8 cellular contexts compared by ENCODE assay signal in genomic region chr11:13333456-13333957, GRCh38. TPM values are rescaled to one million over a fixed set of nuclear protein-coding genes. Genes with fewer than 3 reads are reported as not detected.
A peak's percentile ranks its signal among the peaks of the same experiment; 100 is the strongest.
DNase-seq lines count a peak whose midpoint lies in the region; ATAC-seq and TF ChIP-seq lines count a peak whose summit lies in the region.

No MANE protein-coding gene starts in this region.

- intact Hi-C loops in activated T-helper 1 cell treated with anti-CD3 and anti-CD28 coated beads, Interleukin-12 subunit alpha, Interleukin-12 subunit beta, Interleukin-2, Interleukin-4 antibody, amounts not matched to agents 30 ng/mL and 10 ng/mL and 1 ng/mL, durations not matched to agents 14 hours and 24 hours and 36 hours (cut with micrococcal nuclease), result no loop called here

- no peaks in the 10 kb centered on the region for H4K20me1 ChIP-seq in neural progenitor cell (ENCODE audit: low read depth)

- no peak overlapping the region for H3K4me2 ChIP-seq in neural progenitor cell

- H3K36me3 ChIP-seq in effector memory CD4-positive, alpha-beta T cell (ENCODE audit: control insufficient read depth, insufficient read depth, low read length), result peaks cover 3% of the 10 kb centered on the region
- H3K36me3 ChIP-seq in neural progenitor cell (no peaks in the 10 kb centered on the region), endodermal cell (ENCODE audit: control insufficient read depth, insufficient read depth, low read length) (no peaks in the 10 kb centered on the region)

- H3K27ac ChIP-seq in effector memory CD4-positive, alpha-beta T cell (ENCODE audit: insufficient read depth, low read length, poor library complexity, severe bottlenecking), result no peak overlapping the region
- no peak overlapping the region for H3K27ac ChIP-seq in neural progenitor cell
- H3K27ac ChIP-seq in endodermal cell (ENCODE audit: low read depth, low read length), result no peak overlapping the region

- H3K79me2 ChIP-seq in neural progenitor cell (ENCODE audit: low read depth), result no peaks in the 10 kb centered on the region

- 92 to 96% methylated on average over 5 to 7 of the region's 7 CpGs for WGBS in endodermal cell (ENCODE audit: insufficient coverage in 1 of 2, insufficient read length in 1 of 2), 2 experiments

- H3K27ac Mint-ChIP-seq in activated T-helper 1 cell treated with anti-CD3 and anti-CD28 coated beads, Interleukin-12 subunit alpha, Interleukin-12 subunit beta, Interleukin-2, Interleukin-4 antibody, amounts not matched to agents 30 ng/mL and 10 ng/mL and 1 ng/mL, durations not matched to agents 14 hours and 24 hours and 36 hours, result peak overlapping the region; percentile 47
- H3K27ac Mint-ChIP-seq in nephron progenitor cell (peak overlapping the region; percentile 88), neural progenitor cell (no peak overlapping the region), endodermal cell (no peak overlapping the region)

- DNase-seq in activated T-helper 1 cell treated with anti-CD3 and anti-CD28 coated beads, Interleukin-12 subunit alpha, Interleukin-12 subunit beta, Interleukin-2, Interleukin-4 antibody, amounts not matched to agents 30 ng/mL and 10 ng/mL and 1 ng/mL, durations not matched to agents 14 hours and 24 hours and 36 hours (ENCODE audit: low spot score), result no peak
- DNase-seq in nephron progenitor cell, result no peak
- no peak for DNase-seq in effector memory CD4-positive, alpha-beta T cell
- no peak for DNase-seq in neural progenitor cell (ENCODE audit: low spot score)
- no peak for DNase-seq in endodermal cell

- no peak for TF ChIP-seq CTCF in nephron progenitor cell (IDR thresholded peaks at IDR 0.05)
- TF ChIP-seq CTCF in neural progenitor cell (IDR thresholded peaks at IDR 0.05), result no peak
- no peak for TF ChIP-seq CTCF in endodermal cell (conservative IDR thresholded peaks at IDR 0.05)

- no peak overlapping the region for H3K9ac ChIP-seq in neural progenitor cell
- no peak overlapping the region for H3K9ac ChIP-seq in endodermal cell (ENCODE audit: extremely low read depth, low read length, poor library complexity, severe bottlenecking)

- H3K4me3 Mint-ChIP-seq in activated T-helper 1 cell treated with anti-CD3 and anti-CD28 coated beads, Interleukin-12 subunit alpha, Interleukin-12 subunit beta, Interleukin-2, Interleukin-4 antibody, amounts not matched to agents 30 ng/mL and 10 ng/mL and 1 ng/mL, durations not matched to agents 14 hours and 24 hours and 36 hours, result no peak overlapping the region
- H3K4me3 Mint-ChIP-seq in nephron progenitor cell, result no peak overlapping the region
- H3K4me3 Mint-ChIP-seq in neural progenitor cell, result no peak overlapping the region
- H3K4me3 Mint-ChIP-seq in endodermal cell, result no peak overlapping the region

- no peaks in the 10 kb centered on the region for H3K9me3 Mint-ChIP-seq in activated T-helper 1 cell treated with anti-CD3 and anti-CD28 coated beads, Interleukin-12 subunit alpha, Interleukin-12 subunit beta, Interleukin-2, Interleukin-4 antibody, amounts not matched to agents 30 ng/mL and 10 ng/mL and 1 ng/mL, durations not matched to agents 14 hours and 24 hours and 36 hours
- H3K9me3 Mint-ChIP-seq in nephron progenitor cell, result no peaks in the 10 kb centered on the region
- no peaks in the 10 kb centered on the region for H3K9me3 Mint-ChIP-seq in neural progenitor cell
- H3K9me3 Mint-ChIP-seq in endodermal cell, result no peaks in the 10 kb centered on the region

- H3K9me3 ChIP-seq in effector memory CD4-positive, alpha-beta T cell (ENCODE audit: control insufficient read depth, low read length), result no peaks in the 10 kb centered on the region
- no peaks in the 10 kb centered on the region for H3K9me3 ChIP-seq in neural progenitor cell (ENCODE audit: low read depth)
- no peaks in the 10 kb centered on the region for H3K9me3 ChIP-seq in endodermal cell (ENCODE audit: control insufficient read depth, low read length)

- H3K27me3 Mint-ChIP-seq in activated T-helper 1 cell treated with anti-CD3 and anti-CD28 coated beads, Interleukin-12 subunit alpha, Interleukin-12 subunit beta, Interleukin-2, Interleukin-4 antibody, amounts not matched to agents 30 ng/mL and 10 ng/mL and 1 ng/mL, durations not matched to agents 14 hours and 24 hours and 36 hours (ENCODE audit: insufficient read depth), result no peaks in the 10 kb centered on the region
- peaks cover 5% of the 10 kb centered on the region for H3K27me3 Mint-ChIP-seq in nephron progenitor cell (ENCODE audit: low read depth, poor library complexity)
- H3K27me3 Mint-ChIP-seq in neural progenitor cell (ENCODE audit: insufficient read depth, low read depth), result peaks cover 3% of the 10 kb centered on the region
- no peaks in the 10 kb centered on the region for H3K27me3 Mint-ChIP-seq in endodermal cell (ENCODE audit: insufficient read depth)

- peaks cover 10% of the 10 kb centered on the region for H3K36me3 Mint-ChIP-seq in activated T-helper 1 cell treated with anti-CD3 and anti-CD28 coated beads, Interleukin-12 subunit alpha, Interleukin-12 subunit beta, Interleukin-2, Interleukin-4 antibody, amounts not matched to agents 30 ng/mL and 10 ng/mL and 1 ng/mL, durations not matched to agents 14 hours and 24 hours and 36 hours (ENCODE audit: low read depth)
- H3K36me3 Mint-ChIP-seq in nephron progenitor cell (ENCODE audit: low read depth) (no peaks in the 10 kb centered on the region), neural progenitor cell (no peaks in the 10 kb centered on the region), endodermal cell (ENCODE audit: low read depth) (no peaks in the 10 kb centered on the region)

- no peaks in the 10 kb centered on the region for H3F3A ChIP-seq in neural progenitor cell (ENCODE audit: low read depth)

- H3K27me3 ChIP-seq in effector memory CD4-positive, alpha-beta T cell (replicated peaks; ENCODE audit: control insufficient read depth, insufficient read depth, low read length, poor library complexity, severe bottlenecking), result no peaks in the 10 kb centered on the region
- H3K27me3 ChIP-seq in neural progenitor cell, result no peaks in the 10 kb centered on the region
- H3K27me3 ChIP-seq in endodermal cell (ENCODE audit: control insufficient read depth, insufficient read depth, low read length, poor library complexity, severe bottlenecking), result no peaks in the 10 kb centered on the region

- H3K4me3 ChIP-seq in effector memory CD4-positive, alpha-beta T cell (ENCODE audit: insufficient read depth, low read depth, low read length, poor library complexity, severe bottlenecking), result no peak overlapping the region
- no peak overlapping the region for H3K4me3 ChIP-seq in neural progenitor cell
- H3K4me3 ChIP-seq in endodermal cell (ENCODE audit: low read length), result no peak overlapping the region

- ATAC-seq in GM18861 (IDR thresholded peaks at IDR 0.05; ENCODE audit: unreplicated experiment), result peak; percentile 82
- peak; percentile 57 for ATAC-seq in HG03432 (IDR thresholded peaks at IDR 0.05; ENCODE audit: unreplicated experiment)
- ATAC-seq in GM19328 (IDR thresholded peaks at IDR 0.05; ENCODE audit: unreplicated experiment), result no peak

- no peak overlapping the region for H2AFZ ChIP-seq in neural progenitor cell (replicated peaks)

- H3K4me1 Mint-ChIP-seq in activated T-helper 1 cell treated with anti-CD3 and anti-CD28 coated beads, Interleukin-12 subunit alpha, Interleukin-12 subunit beta, Interleukin-2, Interleukin-4 antibody, amounts not matched to agents 30 ng/mL and 10 ng/mL and 1 ng/mL, durations not matched to agents 14 hours and 24 hours and 36 hours (ENCODE audit: low read depth), result peaks cover 46% of the 10 kb centered on the region
- H3K4me1 Mint-ChIP-seq in nephron progenitor cell, result peaks cover 30% of the 10 kb centered on the region
- H3K4me1 Mint-ChIP-seq in neural progenitor cell, result peaks cover 23% of the 10 kb centered on the region
- no peaks in the 10 kb centered on the region for H3K4me1 Mint-ChIP-seq in endodermal cell

- peaks cover 33% of the 10 kb centered on the region for H3K4me1 ChIP-seq in effector memory CD4-positive, alpha-beta T cell (ENCODE audit: control insufficient read depth, insufficient read depth, low read length, poor library complexity, severe bottlenecking)
- H3K4me1 ChIP-seq in neural progenitor cell, result peaks cover 2% of the 10 kb centered on the region
- no peaks in the 10 kb centered on the region for H3K4me1 ChIP-seq in endodermal cell (ENCODE audit: control insufficient read depth, insufficient read depth, low read length)

RNA-seq across cellular contexts. Expression of gene BMAL1, which starts 55.9 kb away (rescaled TPM):
- 33.6 and 33.7 TPM in 2 replicates for total RNA-seq in activated T-helper 1 cell treated with anti-CD3 and anti-CD28 coated beads, Interleukin-12 subunit alpha, Interleukin-12 subunit beta, Interleukin-2, Interleukin-4 antibody, amounts not matched to agents 30 ng/mL and 10 ng/mL and 1 ng/mL, durations not matched to agents 14 hours and 24 hours and 36 hours
- total RNA-seq in neural progenitor cell (ENCODE audit: low replicate concordance) (4.5 and 26.5 TPM in 2 replicates), endodermal cell (1 to 10 TPM; 3.7 to 7.2 TPM)
- polyA plus RNA-seq in endodermal cell (2013, experiment 1 of 2), result 4.3 TPM
- polyA plus RNA-seq in endodermal cell (2013, experiment 2 of 2), result 5.7 TPM

Comparison
In these comparisons a context has a peak if more than half of its experiments do, and no peak if none do; other contexts are left out.
1. H3K27ac Mint-ChIP-seq: peak in activated T-helper 1 cell treated with anti-CD3 and anti-CD28 coated beads, Interleukin-12 subunit alpha, Interleukin-12 subunit beta, Interleukin-2, Interleukin-4 antibody, amounts not matched to agents 30 ng/mL and 10 ng/mL and 1 ng/mL, durations not matched to agents 14 hours and 24 hours and 36 hours (single experiment) and nephron progenitor cell (single experiment); none in neural progenitor cell (single experiment) and endodermal cell (single experiment).